34 cellular contexts compared by ENCODE assay signal in the genomic region with DNA sequence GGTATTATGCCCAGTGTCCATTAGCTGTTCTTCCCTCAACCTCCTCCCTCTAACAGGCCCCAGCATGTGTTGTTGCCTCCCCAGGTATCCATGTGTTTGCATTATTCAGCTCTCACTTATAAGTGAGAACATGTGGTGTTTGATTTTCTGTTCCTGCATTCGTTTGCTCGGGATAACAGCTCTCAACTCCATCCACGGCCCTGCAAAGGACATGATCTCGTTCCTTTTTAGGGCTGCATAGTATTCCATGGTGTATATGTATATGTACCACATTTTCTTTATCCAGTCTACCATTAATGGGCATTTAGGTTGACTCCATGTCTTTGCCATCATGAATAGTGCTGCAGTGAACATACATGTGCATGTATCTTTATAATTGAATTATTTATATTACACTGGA.
"Had no signal": no experiment of that assay in that cellular context is flagged by ENCODE, and none has a peak within 500 bp of the region (broad histone marks: within the 10 kb centered on the region; RNA-seq: fewer than 3 reads in every experiment).

No MANE protein-coding gene starts in this region.

- H3K9me3 ChIP-seq: adrenal gland, colonic mucosa had no signal

- H3K36me3 ChIP-seq: adrenal gland, colonic mucosa had no signal

- H3K27me3 ChIP-seq: adrenal gland, colonic mucosa had no signal

- H3K27me3 Mint-ChIP-seq: activated B cell treated with CpG ODN at 0.5 μM for 24 hours; activated CD4-positive, alpha-beta memory T cell treated with anti-CD3 and anti-CD28 coated beads for 36 hours; activated CD4-positive, alpha-beta T cell treated with anti-CD3 and anti-CD28 coated beads, Interleukin-2, amount 10 ng/mL, durations not matched to agents 24 days and 14 days; activated CD8-positive, alpha-beta T cell treated with anti-CD3 and anti-CD28 coated beads for 36 hours; activated naive CD8-positive, alpha-beta T cell treated with anti-CD3 and anti-CD28 coated beads for 36 hours; activated T-helper 17 cell treated with anti-CD3 and anti-CD28 coated beads, Interleukin-2, amount 50 U/mL, for 72 hours; brain had no signal

- H3K27ac Mint-ChIP-seq: activated B cell treated with CpG ODN at 0.5 μM for 24 hours; activated CD4-positive, alpha-beta memory T cell treated with anti-CD3 and anti-CD28 coated beads for 36 hours; activated CD4-positive, alpha-beta T cell treated with anti-CD3 and anti-CD28 coated beads, Interleukin-2, amount 10 ng/mL, durations not matched to agents 24 days and 14 days; activated CD8-positive, alpha-beta T cell treated with anti-CD3 and anti-CD28 coated beads for 36 hours; activated naive CD4-positive, alpha-beta T cell treated with anti-CD3 and anti-CD28 coated beads for 36 hours; activated naive CD4-positive, alpha-beta T cell treated with anti-CD3 and anti-CD28 coated beads, Interleukin-2, amount 50 U/mL, for 72 hours; activated naive CD8-positive, alpha-beta T cell treated with anti-CD3 and anti-CD28 coated beads for 36 hours; activated T-cell treated with anti-CD3 and anti-CD28 coated beads, Interleukin-2, amount 50 U/mL, for 72 hours; activated T-helper 1 cell treated with anti-CD3 and anti-CD28 coated beads, Interleukin-12 subunit alpha, Interleukin-12 subunit beta, Interleukin-2, Interleukin-4 antibody, amounts not matched to agents 30 ng/mL and 10 ng/mL and 1 ng/mL, durations not matched to agents 14 hours and 24 hours and 36 hours; activated T-helper 17 cell treated with anti-CD3 and anti-CD28 coated beads, Interleukin-2, amount 50 U/mL, for 72 hours; brain; T-helper 1 cell treated with Interleukin-12 subunit alpha and Interleukin-12 subunit beta and Interleukin-4 antibody, amounts not matched to agents 30 μg/mL and 1 μg/mL, for 36 hours; T-helper 2 cell treated with Interferon-gamma antibody and Interleukin-4, amounts not matched to agents 5 μg/mL and 100 μg/mL, for 36 hours had no signal

- H3K9me3 Mint-ChIP-seq: activated naive CD4-positive, alpha-beta T cell treated with anti-CD3 and anti-CD28 coated beads for 36 hours; activated naive CD4-positive, alpha-beta T cell treated with anti-CD3 and anti-CD28 coated beads, Interleukin-2, amount 50 U/mL, for 72 hours; activated T-cell treated with anti-CD3 and anti-CD28 coated beads, Interleukin-2, amount 50 U/mL, for 4 hours; activated T-cell treated with anti-CD3 and anti-CD28 coated beads, Interleukin-2, amount 50 U/mL, for 72 hours; activated T-helper 1 cell treated with anti-CD3 and anti-CD28 coated beads, Interleukin-12 subunit alpha, Interleukin-12 subunit beta, Interleukin-2, Interleukin-4 antibody, amounts not matched to agents 30 ng/mL and 10 ng/mL and 1 ng/mL, durations not matched to agents 14 hours and 24 hours and 36 hours; activated T-helper 17 cell treated with anti-CD3 and anti-CD28 coated beads, Interleukin-2, amount 50 U/mL, for 72 hours; T-helper 1 cell treated with Interleukin-12 subunit alpha and Interleukin-12 subunit beta and Interleukin-4 antibody, amounts not matched to agents 30 μg/mL and 1 μg/mL, for 36 hours had no signal

- H3K4me3 ChIP-seq: adrenal gland, colonic mucosa had no signal

- H3K27ac ChIP-seq: adrenal gland, colonic mucosa, VCaP had no signal

- FAIRE-seq: TTC549 had no signal

- H3K4me1 ChIP-seq: colonic mucosa had no signal

- DNase-seq: activated B cell treated with CpG ODN at 0.5 μM for 24 hours; activated CD4-positive, alpha-beta memory T cell treated with anti-CD3 and anti-CD28 coated beads for 36 hours; activated CD4-positive, alpha-beta T cell treated with anti-CD3 and anti-CD28 coated beads for 4 hours; activated CD4-positive, alpha-beta T cell treated with anti-CD3 and anti-CD28 coated beads, Interleukin-2, amount 10 ng/mL, durations not matched to agents 24 days and 14 days; activated CD4-positive, alpha-beta T cell treated with anti-CD3 and anti-CD28 coated beads, Interleukin-2, amount 50 U/mL, for 1 hour; activated CD4-positive, alpha-beta T cell treated with anti-CD3 and anti-CD28 coated beads, Interleukin-2, amount 50 U/mL, for 4 hours; activated CD4-positive, CD25-positive, alpha-beta regulatory T cell treated with anti-CD3 and anti-CD28 coated beads, Interleukin-2, amount 50 U/mL, for 72 hours; activated CD8-positive, alpha-beta memory T cell treated with anti-CD3 and anti-CD28 coated beads, Interleukin-2, amount 50 U/mL, for 4 hours; activated CD8-positive, alpha-beta T cell treated with anti-CD3 and anti-CD28 coated beads for 36 hours; activated effector memory CD4-positive, alpha-beta T cell treated with anti-CD3 and anti-CD28 coated beads, Interleukin-2, amount 50 U/mL, for 16 hours; activated gamma-delta T cell treated with Interleukin-2 at 50 U/mL for 16 hours; activated naive CD4-positive, alpha-beta T cell; activated naive CD4-positive, alpha-beta T cell treated with anti-CD3 and anti-CD28 coated beads for 36 hours; activated naive CD4-positive, alpha-beta T cell treated with anti-CD3 and anti-CD28 coated beads, Interleukin-2, amount 50 U/mL, for 16 hours; activated naive CD8-positive, alpha-beta T cell treated with anti-CD3 and anti-CD28 coated beads for 36 hours; activated T-cell treated with anti-CD3 and anti-CD28 coated beads for 4 hours; activated T-cell treated with anti-CD3 and anti-CD28 coated beads, Interleukin-2, amount 50 U/mL, for 1 hour; activated T-cell treated with anti-CD3 and anti-CD28 coated beads, Interleukin-2, amount 50 U/mL, for 4 hours; activated T-cell treated with anti-CD3 and anti-CD28 coated beads, Interleukin-2, amount 50 U/mL, for 72 hours; adrenal gland; amniotic stem cell; aorta; central memory CD4-positive, alpha-beta T cell; colonic mucosa; T-helper 2 cell; T-helper 9 cell had no signal

- H3K4me3 Mint-ChIP-seq: activated B cell treated with CpG ODN at 0.5 μM for 24 hours; activated CD4-positive, alpha-beta memory T cell treated with anti-CD3 and anti-CD28 coated beads for 36 hours; activated CD4-positive, alpha-beta T cell treated with anti-CD3 and anti-CD28 coated beads, Interleukin-2, amount 10 ng/mL, durations not matched to agents 24 days and 14 days; activated CD8-positive, alpha-beta T cell treated with anti-CD3 and anti-CD28 coated beads for 36 hours; activated naive CD4-positive, alpha-beta T cell treated with anti-CD3 and anti-CD28 coated beads for 36 hours; activated naive CD8-positive, alpha-beta T cell treated with anti-CD3 and anti-CD28 coated beads for 36 hours; activated T-cell treated with anti-CD3 and anti-CD28 coated beads, Interleukin-2, amount 50 U/mL, for 4 hours; activated T-cell treated with anti-CD3 and anti-CD28 coated beads, Interleukin-2, amount 50 U/mL, for 72 hours; activated T-helper 1 cell treated with anti-CD3 and anti-CD28 coated beads, Interleukin-12 subunit alpha, Interleukin-12 subunit beta, Interleukin-2, Interleukin-4 antibody, amounts not matched to agents 30 ng/mL and 10 ng/mL and 1 ng/mL, durations not matched to agents 14 hours and 24 hours and 36 hours; activated T-helper 17 cell treated with anti-CD3 and anti-CD28 coated beads, Interleukin-2, amount 50 U/mL, for 72 hours; brain; T-helper 1 cell treated with Interleukin-12 subunit alpha and Interleukin-12 subunit beta and Interleukin-4 antibody, amounts not matched to agents 30 μg/mL and 1 μg/mL, for 36 hours; T-helper 2 cell treated with Interferon-gamma antibody and Interleukin-4, amounts not matched to agents 5 μg/mL and 100 μg/mL, for 36 hours had no signal

- ATAC-seq: activated CD8-positive, alpha-beta T cell treated with anti-CD3 and anti-CD28 coated beads for 36 hours; activated naive CD4-positive, alpha-beta T cell treated with anti-CD3 and anti-CD28 coated beads, Interleukin-2, amount 50 U/mL, for 72 hours; activated T-cell treated with anti-CD3 and anti-CD28 coated beads, Interleukin-2, amount 50 U/mL, for 4 hours; activated T-cell treated with anti-CD3 and anti-CD28 coated beads, Interleukin-2, amount 50 U/mL, for 72 hours; activated T-helper 17 cell treated with anti-CD3 and anti-CD28 coated beads, Interleukin-2, amount 50 U/mL, for 72 hours had no signal
